ENCODE assay signal across 18 cellular contexts in the genomic region with DNA sequence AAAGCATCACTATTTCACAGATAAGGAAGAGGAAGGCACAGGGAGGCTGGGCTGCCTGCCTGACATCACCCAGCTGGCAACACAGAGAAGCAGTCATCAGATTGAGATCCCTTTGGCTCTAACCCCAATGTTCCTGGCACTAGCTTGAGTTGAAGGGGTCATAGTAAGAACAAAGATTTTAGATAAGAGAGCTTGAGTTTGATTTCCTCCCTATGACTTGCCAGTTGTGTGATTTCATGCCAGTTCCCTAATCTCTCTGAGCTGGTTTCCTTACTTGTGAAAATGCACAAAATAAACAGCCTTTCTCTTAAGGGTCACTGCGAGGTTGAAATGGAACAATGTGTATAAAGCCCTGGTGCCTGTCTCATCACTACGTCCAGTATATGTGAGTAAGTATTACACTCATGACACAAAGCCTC.
DNase-seq lines count a peak whose midpoint lies in the region; ATAC-seq and TF ChIP-seq lines count a peak whose summit lies in the region.
"Had no signal": no experiment of that assay in that cellular context is flagged by ENCODE, and none has a peak within 500 bp of the region (broad histone marks: within the 10 kb centered on the region; RNA-seq: fewer than 3 reads in every experiment).

No MANE protein-coding gene starts in this region.

- H3K36me3 ChIP-seq in gastroesophageal sphincter = no peaks in the 10 kb centered on the region
- H3K36me3 ChIP-seq in thyroid gland = no peaks in the 10 kb centered on the region
- H3K36me3 ChIP-seq: Peyer's patch, tibial artery had no signal

- H3K9me3 ChIP-seq in gastroesophageal sphincter (no peaks in the 10 kb centered on the region), thyroid gland (no peaks in the 10 kb centered on the region)
- H3K9me3 ChIP-seq: Peyer's patch, tibial artery had no signal

- no peak for TF ChIP-seq EP300 in gastroesophageal sphincter (IDR thresholded peaks at IDR 0.05)

- no peaks in the 10 kb centered on the region for H3K4me1 ChIP-seq in gastroesophageal sphincter
- no peaks in the 10 kb centered on the region for H3K4me1 ChIP-seq in thyroid gland
- H3K4me1 ChIP-seq: tibial artery had no signal

- TF ChIP-seq POLR2A in gastroesophageal sphincter (IDR thresholded peaks at IDR 0.05) = no peak
- no peak for TF ChIP-seq POLR2A in thyroid gland (IDR thresholded peaks at IDR 0.05)

- 22 to 43% methylated on average over 1 to 2 of the region's 2 CpGs for WGBS in gastroesophageal sphincter (ENCODE audit: low coverage in 1 of 2), 2 donors
- 4 to 10% methylated on average over 2 of the region's 2 CpGs for WGBS in thyroid gland, 2 donors

- H3K4me3 ChIP-seq in gastroesophageal sphincter (no peak overlapping the region), thyroid gland (replicated peaks in 1 of 3) (no peak overlapping the region)
- H3K4me3 ChIP-seq: Peyer's patch, tibial artery had no signal

- TF ChIP-seq CTCF in gastroesophageal sphincter (IDR thresholded peaks at IDR 0.05) = no peak
- TF ChIP-seq CTCF in thyroid gland (IDR thresholded peaks at IDR 0.05) = no peak

- H3K27ac ChIP-seq in gastroesophageal sphincter = peak overlapping the region in 1 of 4 donors; percentile 35
- peak overlapping the region in 1 of 3 donors; percentile 51 for H3K27ac ChIP-seq in thyroid gland
- H3K27ac ChIP-seq: C4-2B, HL-60, Peyer's patch, tibial artery had no signal

- intact Hi-C loops in thyroid gland (cut with DNase I) = no loop called here

- H3K27me3 ChIP-seq in gastroesophageal sphincter (no peaks in the 10 kb centered on the region), thyroid gland (no peaks in the 10 kb centered on the region)
- H3K27me3 ChIP-seq: Peyer's patch, tibial artery had no signal

- DNase-seq in astrocyte of the hippocampus (ENCODE audit: low read depth, low spot score) (peak; percentile 30), lung microvascular endothelial cell (ENCODE audit: low read depth in 2 of 2) (peak; percentile 83 to 98), thyroid gland (peak; percentile 7 to 16), Kasumi-1 (lab: John Stamatoyannopoulos, UW) (no peak), HCEC 1CT (no peak), NOMO-1 treated with DMSO at 0.1 percent for 48 hours (lab: John Stamatoyannopoulos, UW; ENCODE audit: unreplicated experiment) (no peak)
- DNase-seq: activated CD8-positive, alpha-beta memory T cell treated with anti-CD3 and anti-CD28 coated beads, Interleukin-2, amount 50 U/mL, for 48 hours; DMS53; NCI-H1694 treated with DMSO at 0.1 percent for 48 hours; NCI-H526 treated with DMSO at 0.1 percent for 48 hours; T-cell had no signal

- ATAC-seq in gastroesophageal sphincter = peak; percentile 79
- ATAC-seq: activated CD4-positive, CD25-positive, alpha-beta regulatory T cell treated with anti-CD3 and anti-CD28 coated beads, Interleukin-2, amount 50 U/mL, for 24 hours; HCT116; T-cell had no signal

Comparison
In these comparisons a context has a peak if more than half of its experiments do, and no peak if none do; other contexts are left out.
1. DNase-seq: peak in astrocyte of the hippocampus (single experiment), lung microvascular endothelial cell (2 of 2) and thyroid gland (2 of 2); none in Kasumi-1 (0 of 2), HCEC 1CT (single experiment) and NOMO-1 treated with DMSO at 0.1 percent for 48 hours (single experiment).